ENCODE assay signal across 2 cellular contexts in genomic region chr11:2187267-2187707, GRCh38.
TF ChIP-seq lines count a peak whose summit lies in the region.

No MANE protein-coding gene starts in this region.

TF ChIP-seq in HEK293T, 16 proteins besides CTCF, POLR2A, EP300 and RAD21:
- TF ChIP-seq FOXM1 (IDR thresholded peaks at IDR 0.05; ENCODE audit: borderline replicate concordance) (no peak), TARDBP (IDR thresholded peaks at IDR 0.05) (peak; percentile 26; the same call in 1 of the 2 replicates)

TF ChIP-seq in GM12878, 131 proteins besides CTCF, POLR2A, EP300 and RAD21:
- no peak for TF ChIP-seq SMARCA5 (IDR thresholded peaks at IDR 0.05)
- TF ChIP-seq HDGF (IDR thresholded peaks at IDR 0.05), result no peak
- TF ChIP-seq YBX1 (IDR thresholded peaks at IDR 0.05), result no peak
- no peak for TF ChIP-seq SUZ12 (IDR thresholded peaks at IDR 0.05; ENCODE audit: unreplicated experiment)
- no peak for TF ChIP-seq POU2F2 (IDR thresholded peaks at IDR 0.05; ENCODE audit: borderline replicate concordance, low read depth, low read length)
- TF ChIP-seq TAF1 (IDR thresholded peaks at IDR 0.05; ENCODE audit: borderline replicate concordance, low read depth, low read length), result no peak
- TF ChIP-seq SP1 (IDR thresholded peaks at IDR 0.05; ENCODE audit: low read depth, low read length), result no peak
- no peak for TF ChIP-seq HDAC2 (IDR thresholded peaks at IDR 0.05)
- no peak for TF ChIP-seq MTA3 (IDR thresholded peaks at IDR 0.05; ENCODE audit: borderline replicate concordance, low read length)
- no peak for TF ChIP-seq E2F4 (IDR thresholded peaks at IDR 0.05; ENCODE audit: low read depth, low read length)
- TF ChIP-seq, protein P1, sequence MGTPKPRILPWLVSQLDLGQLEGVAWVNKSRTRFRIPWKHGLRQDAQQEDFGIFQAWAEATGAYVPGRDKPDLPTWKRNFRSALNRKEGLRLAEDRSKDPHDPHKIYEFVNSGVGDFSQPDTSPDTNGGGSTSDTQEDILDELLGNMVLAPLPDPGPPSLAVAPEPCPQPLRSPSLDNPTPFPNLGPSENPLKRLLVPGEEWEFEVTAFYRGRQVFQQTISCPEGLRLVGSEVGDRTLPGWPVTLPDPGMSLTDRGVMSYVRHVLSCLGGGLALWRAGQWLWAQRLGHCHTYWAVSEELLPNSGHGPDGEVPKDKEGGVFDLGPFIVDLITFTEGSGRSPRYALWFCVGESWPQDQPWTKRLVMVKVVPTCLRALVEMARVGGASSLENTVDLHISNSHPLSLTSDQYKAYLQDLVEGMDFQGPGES (IDR thresholded peaks at IDR 0.05), result no peak
- no peak for TF ChIP-seq EED (IDR thresholded peaks at IDR 0.05; ENCODE audit: low read depth)
- no peak for TF ChIP-seq PML (IDR thresholded peaks at IDR 0.05; ENCODE audit: low read length)
- no peak for TF ChIP-seq ZNF687 (IDR thresholded peaks at IDR 0.05)
- no peak for TF ChIP-seq RB1 (IDR thresholded peaks at IDR 0.05; ENCODE audit: borderline replicate concordance)
- TF ChIP-seq MLLT1 (IDR thresholded peaks at IDR 0.05), result no peak
- no peak for TF ChIP-seq TARDBP (IDR thresholded peaks at IDR 0.05; ENCODE audit: borderline replicate concordance)
- TF ChIP-seq, protein P2, sequence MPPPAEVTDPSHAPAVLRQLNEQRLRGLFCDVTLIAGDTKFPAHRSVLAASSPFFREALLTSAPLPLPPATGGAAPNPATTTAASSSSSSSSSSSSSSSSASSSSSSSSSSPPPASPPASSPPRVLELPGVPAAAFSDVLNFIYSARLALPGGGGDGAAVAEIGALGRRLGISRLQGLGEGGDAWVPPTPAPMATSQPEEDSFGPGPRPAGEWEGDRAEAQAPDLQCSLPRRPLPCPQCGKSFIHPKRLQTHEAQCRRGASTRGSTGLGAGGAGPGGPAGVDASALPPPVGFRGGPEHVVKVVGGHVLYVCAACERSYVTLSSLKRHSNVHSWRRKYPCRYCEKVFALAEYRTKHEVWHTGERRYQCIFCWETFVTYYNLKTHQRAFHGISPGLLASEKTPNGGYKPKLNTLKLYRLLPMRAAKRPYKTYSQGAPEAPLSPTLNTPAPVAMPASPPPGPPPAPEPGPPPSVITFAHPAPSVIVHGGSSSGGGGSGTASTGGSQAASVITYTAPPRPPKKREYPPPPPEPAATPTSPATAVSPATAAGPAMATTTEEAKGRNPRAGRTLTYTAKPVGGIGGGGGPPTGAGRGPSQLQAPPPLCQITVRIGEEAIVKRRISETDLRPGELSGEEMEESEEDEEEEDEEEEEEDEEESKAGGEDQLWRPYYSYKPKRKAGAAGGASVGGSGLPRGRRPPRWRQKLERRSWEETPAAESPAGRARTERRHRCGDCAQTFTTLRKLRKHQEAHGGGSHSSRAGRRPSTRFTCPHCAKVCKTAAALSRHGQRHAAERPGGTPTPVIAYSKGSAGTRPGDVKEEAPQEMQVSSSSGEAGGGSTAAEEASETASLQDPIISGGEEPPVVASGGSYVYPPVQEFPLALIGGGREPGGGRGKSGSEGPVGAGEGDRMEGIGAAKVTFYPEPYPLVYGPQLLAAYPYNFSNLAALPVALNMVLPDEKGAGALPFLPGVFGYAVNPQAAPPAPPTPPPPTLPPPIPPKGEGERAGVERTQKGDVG (CRISPR knock-in tag; IDR thresholded peaks at IDR 0.05), result no peak
